Comparison of ENCODE assay signal across 1 cellular context in genomic region chr2:25222475-25223121, GRCh38.
TF ChIP-seq lines count a peak whose summit lies in the region.

No MANE protein-coding gene starts in this region.

TF ChIP-seq in GM23338, 12 proteins besides CTCF, POLR2A, EP300 and RAD21 (continued from another document):
- TF ChIP-seq ZNF462 (CRISPR knock-in tag; IDR thresholded peaks at IDR 0.05): no peak
- no peak for TF ChIP-seq ETS1 (IDR thresholded peaks at IDR 0.05)
- no peak for TF ChIP-seq POLR2AphosphoS5 (IDR thresholded peaks at IDR 0.05; ENCODE audit: low read depth)
- TF ChIP-seq STAT1 (IDR thresholded peaks at IDR 0.05; ENCODE audit: unreplicated experiment): no peak
